ENCODE assay signal across 12 cellular contexts in genomic region chr20:25194333-25194972, GRCh38. TPM values are rescaled to one million over a fixed set of nuclear protein-coding genes. Genes with fewer than 3 reads are reported as not detected.
DNase-seq lines count a peak whose midpoint lies in the region; ATAC-seq and TF ChIP-seq lines count a peak whose summit lies in the region.
"Had no signal": no experiment of that assay in that cellular context is flagged by ENCODE, and none has a peak within 500 bp of the region (broad histone marks: within the 10 kb centered on the region; RNA-seq: fewer than 3 reads in every experiment).

No MANE protein-coding gene starts in this region.

- H3K36me3 Mint-ChIP-seq in activated CD4-positive, alpha-beta T cell treated with anti-CD3 and anti-CD28 coated beads, Interleukin-2, amount 10 ng/mL, durations not matched to agents 7 days and 5 days (ENCODE audit: low read depth): no peaks in the 10 kb centered on the region
- H3K36me3 Mint-ChIP-seq in stimulated activated naive B cell treated with anti-CD40 and anti-IgM and Interleukin-4, amounts not matched to agents 10 μg/mL and 1 μg/mL and 100 μg/mL, for 72 hours: peaks cover 5 to 9% of the 10 kb centered on the region in 2 donors

- peak overlapping the region; percentile 90 for H3K27ac Mint-ChIP-seq in activated CD4-positive, alpha-beta T cell treated with anti-CD3 and anti-CD28 coated beads, Interleukin-2, amount 10 ng/mL, durations not matched to agents 7 days and 5 days
- H3K27ac Mint-ChIP-seq in stimulated activated naive B cell treated with anti-CD40 and anti-IgM and Interleukin-4, amounts not matched to agents 10 μg/mL and 1 μg/mL and 100 μg/mL, for 72 hours: no peak overlapping the region

- H3K4me3 Mint-ChIP-seq in activated CD4-positive, alpha-beta T cell treated with anti-CD3 and anti-CD28 coated beads, Interleukin-2, amount 10 ng/mL, durations not matched to agents 7 days and 5 days: peak overlapping the region; percentile 84
- peak overlapping the region; percentile 88 to 97 for H3K4me3 Mint-ChIP-seq in stimulated activated naive B cell treated with anti-CD40 and anti-IgM and Interleukin-4, amounts not matched to agents 10 μg/mL and 1 μg/mL and 100 μg/mL, for 72 hours

- POLR2A ChIA-PET in activated CD4-positive, alpha-beta T cell treated with anti-CD3 and anti-CD28 coated beads, Interleukin-2, amount 10 ng/mL, durations not matched to agents 7 days and 5 days (lab: Charles Lee): no interaction called here
- POLR2A ChIA-PET in RWPE1 (lab: Yijun Ruan, JAX; ENCODE audit: low non-redundant PET): no interaction called here

- DNase-seq in activated CD4-positive, alpha-beta T cell treated with anti-CD3 and anti-CD28 coated beads, Interleukin-2, amount 10 ng/mL, durations not matched to agents 7 days and 5 days: no peak
- DNase-seq in activated CD4-positive, alpha-beta T cell treated with anti-CD3 and anti-CD28 coated beads for 1 hour: no peak
- no peak for DNase-seq in RWPE1 (ENCODE audit: low spot score)
- peak; percentile 29 for DNase-seq in islet precursor cell
- no peak for DNase-seq in stimulated activated naive B cell treated with anti-CD40 and anti-IgM and Interleukin-4, amounts not matched to agents 10 μg/mL and 1 μg/mL and 100 μg/mL, for 72 hours
- DNase-seq in NCI-H446 (lab: John Stamatoyannopoulos, UW): no peak
- no peak for DNase-seq in AG20443 (ENCODE audit: low spot score)
- no peak for DNase-seq in HK-2 (ENCODE audit: unreplicated experiment)
- DNase-seq: activated gamma-delta T cell treated with Interleukin-2 at 50 U/mL for 16 hours; KBM-7; stimulated activated CD4-positive, alpha-beta T cell treated with anti-CD3 and anti-CD28 coated beads, Interleukin-2, amount 100 ng/mL, for 48 hours; T-helper 9 cell had no signal

- no peaks in the 10 kb centered on the region for H3K27me3 Mint-ChIP-seq in activated CD4-positive, alpha-beta T cell treated with anti-CD3 and anti-CD28 coated beads, Interleukin-2, amount 10 ng/mL, durations not matched to agents 7 days and 5 days
- peaks cover 8 to 12% of the 10 kb centered on the region in 2 donors for H3K27me3 Mint-ChIP-seq in stimulated activated naive B cell treated with anti-CD40 and anti-IgM and Interleukin-4, amounts not matched to agents 10 μg/mL and 1 μg/mL and 100 μg/mL, for 72 hours

- H3K27ac ChIP-seq in RWPE1: peak overlapping the region; percentile 78

- ATAC-seq in stimulated activated naive B cell treated with anti-CD40 and anti-IgM and Interleukin-4, amounts not matched to agents 10 μg/mL and 1 μg/mL and 100 μg/mL, for 72 hours (replicated peaks): no peak

- CTCF ChIA-PET in activated CD4-positive, alpha-beta T cell treated with anti-CD3 and anti-CD28 coated beads, Interleukin-2, amount 10 ng/mL, durations not matched to agents 7 days and 5 days (lab: Charles Lee): interaction anchor here (1.0 kb wide), 1 partner anchor 9 kb away, joined by 3 read pairs; no protein-coding TSS in a partner anchor
- CTCF ChIA-PET in RWPE1 (lab: Yijun Ruan, JAX): interaction anchor here (0.6 to 1.0 kb wide), 2 partner anchors 10 to 213 kb away, joined by 3 read pairs; partner anchors contain the start of gene GINS1

- no peak for TF ChIP-seq CTCF in RWPE1 (conservative IDR thresholded peaks at IDR 0.05; ENCODE audit: low read depth)

- peaks cover 25% of the 10 kb centered on the region for H3K4me1 Mint-ChIP-seq in activated CD4-positive, alpha-beta T cell treated with anti-CD3 and anti-CD28 coated beads, Interleukin-2, amount 10 ng/mL, durations not matched to agents 7 days and 5 days
- peaks cover 21 to 37% of the 10 kb centered on the region in 2 donors for H3K4me1 Mint-ChIP-seq in stimulated activated naive B cell treated with anti-CD40 and anti-IgM and Interleukin-4, amounts not matched to agents 10 μg/mL and 1 μg/mL and 100 μg/mL, for 72 hours

- no peaks in the 10 kb centered on the region for H3K9me3 Mint-ChIP-seq in activated CD4-positive, alpha-beta T cell treated with anti-CD3 and anti-CD28 coated beads, Interleukin-2, amount 10 ng/mL, durations not matched to agents 7 days and 5 days
- H3K9me3 Mint-ChIP-seq in stimulated activated naive B cell treated with anti-CD40 and anti-IgM and Interleukin-4, amounts not matched to agents 10 μg/mL and 1 μg/mL and 100 μg/mL, for 72 hours: no peaks in the 10 kb centered on the region

RNA-seq across cellular contexts. Expression of gene ENTPD6, which starts 1.1 kb away (rescaled TPM):
- 10 to 100 TPM; 33.8 to 45.6 TPM for total RNA-seq in activated CD4-positive, alpha-beta T cell treated with anti-CD3 and anti-CD28 coated beads, Interleukin-2, amount 10 ng/mL, durations not matched to agents 7 days and 5 days

RNA-seq across cellular contexts. Expression of gene PYGB, which starts 53.4 kb away (rescaled TPM):
- total RNA-seq in activated CD4-positive, alpha-beta T cell treated with anti-CD3 and anti-CD28 coated beads, Interleukin-2, amount 10 ng/mL, durations not matched to agents 7 days and 5 days: 10 to 100 TPM; 28.7 to 30.2 TPM
